1 cellular context compared by ENCODE assay signal in the genomic region with DNA sequence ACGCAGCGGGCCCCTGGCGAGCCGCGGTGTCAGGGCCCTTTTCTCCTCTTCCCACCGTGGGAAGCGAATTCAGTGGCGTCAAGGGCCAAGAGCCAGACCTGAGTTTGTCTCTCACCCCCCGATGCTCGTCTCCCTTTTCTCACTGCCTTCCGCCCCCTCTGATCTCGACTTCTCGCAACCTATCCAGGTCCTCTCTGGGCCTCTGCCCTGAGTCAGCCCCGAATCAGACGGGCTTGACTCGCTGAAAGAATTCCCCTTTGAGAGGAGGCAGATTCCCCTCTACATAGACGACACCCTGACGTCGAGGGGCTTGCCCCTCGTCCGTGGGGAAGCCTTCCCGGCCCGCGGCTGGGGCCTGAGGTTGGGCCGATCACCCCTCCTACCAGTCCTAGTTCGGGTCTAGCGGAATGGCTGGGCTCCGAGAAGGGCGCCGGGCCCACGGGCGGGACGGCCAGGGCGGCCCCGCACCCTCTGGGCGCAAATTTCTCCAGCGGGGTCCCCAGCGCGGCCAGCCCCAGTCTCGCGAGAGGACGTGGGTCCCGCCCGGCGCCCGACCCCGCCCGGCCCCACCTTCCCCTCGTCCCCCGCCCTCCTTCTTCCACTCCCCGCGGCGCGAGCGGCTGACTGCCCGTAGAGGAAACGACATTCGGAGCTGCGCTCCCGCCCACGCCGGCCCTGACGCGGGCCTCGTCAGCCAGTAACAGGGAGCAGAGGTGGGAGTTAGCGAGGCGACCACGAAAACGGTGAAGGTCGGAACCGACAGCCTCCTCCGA.
A peak's percentile ranks its signal among the peaks of the same experiment; 100 is the strongest.
TF ChIP-seq lines count a peak whose summit lies in the region.

A gene with protein sequence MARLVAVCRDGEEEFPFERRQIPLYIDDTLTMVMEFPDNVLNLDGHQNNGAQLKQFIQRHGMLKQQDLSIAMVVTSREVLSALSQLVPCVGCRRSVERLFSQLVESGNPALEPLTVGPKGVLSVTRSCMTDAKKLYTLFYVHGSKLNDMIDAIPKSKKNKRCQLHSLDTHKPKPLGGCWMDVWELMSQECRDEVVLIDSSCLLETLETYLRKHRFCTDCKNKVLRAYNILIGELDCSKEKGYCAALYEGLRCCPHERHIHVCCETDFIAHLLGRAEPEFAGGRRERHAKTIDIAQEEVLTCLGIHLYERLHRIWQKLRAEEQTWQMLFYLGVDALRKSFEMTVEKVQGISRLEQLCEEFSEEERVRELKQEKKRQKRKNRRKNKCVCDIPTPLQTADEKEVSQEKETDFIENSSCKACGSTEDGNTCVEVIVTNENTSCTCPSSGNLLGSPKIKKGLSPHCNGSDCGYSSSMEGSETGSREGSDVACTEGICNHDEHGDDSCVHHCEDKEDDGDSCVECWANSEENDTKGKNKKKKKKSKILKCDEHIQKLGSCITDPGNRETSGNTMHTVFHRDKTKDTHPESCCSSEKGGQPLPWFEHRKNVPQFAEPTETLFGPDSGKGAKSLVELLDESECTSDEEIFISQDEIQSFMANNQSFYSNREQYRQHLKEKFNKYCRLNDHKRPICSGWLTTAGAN (plus strand): TSS at position 600 of the 773 bp plus-strand sequence. CDS start 806 bp downstream, outside the sequence.

TF ChIP-seq in HepG2, 621 proteins besides CTCF, POLR2A, EP300 and RAD21 (continued from another document and continues in another):
- TF ChIP-seq, protein P1, sequence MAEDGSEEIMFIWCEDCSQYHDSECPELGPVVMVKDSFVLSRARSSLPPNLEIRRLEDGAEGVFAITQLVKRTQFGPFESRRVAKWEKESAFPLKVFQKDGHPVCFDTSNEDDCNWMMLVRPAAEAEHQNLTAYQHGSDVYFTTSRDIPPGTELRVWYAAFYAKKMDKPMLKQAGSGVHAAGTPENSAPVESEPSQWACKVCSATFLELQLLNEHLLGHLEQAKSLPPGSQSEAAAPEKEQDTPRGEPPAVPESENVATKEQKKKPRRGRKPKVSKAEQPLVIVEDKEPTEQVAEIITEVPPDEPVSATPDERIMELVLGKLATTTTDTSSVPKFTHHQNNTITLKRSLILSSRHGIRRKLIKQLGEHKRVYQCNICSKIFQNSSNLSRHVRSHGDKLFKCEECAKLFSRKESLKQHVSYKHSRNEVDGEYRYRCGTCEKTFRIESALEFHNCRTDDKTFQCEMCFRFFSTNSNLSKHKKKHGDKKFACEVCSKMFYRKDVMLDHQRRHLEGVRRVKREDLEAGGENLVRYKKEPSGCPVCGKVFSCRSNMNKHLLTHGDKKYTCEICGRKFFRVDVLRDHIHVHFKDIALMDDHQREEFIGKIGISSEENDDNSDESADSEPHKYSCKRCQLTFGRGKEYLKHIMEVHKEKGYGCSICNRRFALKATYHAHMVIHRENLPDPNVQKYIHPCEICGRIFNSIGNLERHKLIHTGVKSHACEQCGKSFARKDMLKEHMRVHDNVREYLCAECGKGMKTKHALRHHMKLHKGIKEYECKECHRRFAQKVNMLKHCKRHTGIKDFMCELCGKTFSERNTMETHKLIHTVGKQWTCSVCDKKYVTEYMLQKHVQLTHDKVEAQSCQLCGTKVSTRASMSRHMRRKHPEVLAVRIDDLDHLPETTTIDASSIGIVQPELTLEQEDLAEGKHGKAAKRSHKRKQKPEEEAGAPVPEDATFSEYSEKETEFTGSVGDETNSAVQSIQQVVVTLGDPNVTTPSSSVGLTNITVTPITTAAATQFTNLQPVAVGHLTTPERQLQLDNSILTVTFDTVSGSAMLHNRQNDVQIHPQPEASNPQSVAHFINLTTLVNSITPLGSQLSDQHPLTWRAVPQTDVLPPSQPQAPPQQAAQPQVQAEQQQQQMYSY (CRISPR knock-in tag; IDR thresholded peaks at IDR 0.05): peak; percentile 6; the same call in 1 of the 2 replicates
- TF ChIP-seq PHF20 (CRISPR knock-in tag; IDR thresholded peaks at IDR 0.05) (0 out of 2 replicates have a peak, but pooled peaks have one; percentile 21), ZNF331 (CRISPR knock-in tag; IDR thresholded peaks at IDR 0.05) (0 out of 2 replicates have a peak, but pooled peaks have one; percentile 13), ZNF225 (CRISPR knock-in tag; IDR thresholded peaks at IDR 0.05) (0 out of 2 replicates have a peak, but pooled peaks have one; percentile 44), ATF7-NPFF (CRISPR knock-in tag; IDR thresholded peaks at IDR 0.05; ENCODE audit: low read depth) (0 out of 2 replicates have a peak, but pooled peaks have one; percentile 41), PPARG (CRISPR knock-in tag; conservative IDR thresholded peaks at IDR 0.05) (0 out of 2 replicates have a peak, but pooled peaks have one; percentile 10), SMAD3 (CRISPR knock-in tag; IDR thresholded peaks at IDR 0.05) (no peak; the same call in 1 of the 2 replicates), SNAI1 (CRISPR knock-in tag; IDR thresholded peaks at IDR 0.05; ENCODE audit: borderline replicate concordance) (no peak; the same call in 1 of the 2 replicates), SALL1 (CRISPR knock-in tag; IDR thresholded peaks at IDR 0.05) (peak; percentile 18), SSRP1 (CRISPR knock-in tag; IDR thresholded peaks at IDR 0.05) (no peak), SNAPC2 (CRISPR knock-in tag; IDR thresholded peaks at IDR 0.05) (no peak), GATA4 (IDR thresholded peaks at IDR 0.05; ENCODE audit: borderline replicate concordance, low read depth) (peak; percentile 15; the same call in 1 of the 2 replicates), SUZ12 (IDR thresholded peaks at IDR 0.05; ENCODE audit: low read depth, low read length) (no peak), RBM39 (IDR thresholded peaks at IDR 0.05; ENCODE audit: low read depth, low read length, poor library complexity, severe bottlenecking) (no peak), ZNF460 (CRISPR knock-in tag; IDR thresholded peaks at IDR 0.05; ENCODE audit: borderline replicate concordance) (no peak), ZNF3 (CRISPR knock-in tag; IDR thresholded peaks at IDR 0.05) (no peak), ZSCAN20 (CRISPR knock-in tag; IDR thresholded peaks at IDR 0.05; ENCODE audit: borderline replicate concordance) (no peak), ZFP36L2 (CRISPR knock-in tag; IDR thresholded peaks at IDR 0.05) (no peak), HDAC1 (CRISPR knock-in tag; IDR thresholded peaks at IDR 0.05) (peak; percentile 60; the same call in 1 of the 2 replicates), TGIF2 (CRISPR knock-in tag; IDR thresholded peaks at IDR 0.05) (peak; percentile 54), HES4 (CRISPR knock-in tag; IDR thresholded peaks at IDR 0.05; ENCODE audit: borderline replicate concordance) (no peak), TAF1 (CRISPR knock-in tag; IDR thresholded peaks at IDR 0.05) (peak; percentile 81), NBN (conservative IDR thresholded peaks at IDR 0.05) (no peak), TMF1 (CRISPR knock-in tag; IDR thresholded peaks at IDR 0.05; ENCODE audit: low read depth) (peak; percentile 50), SKI (IDR thresholded peaks at IDR 0.05; ENCODE audit: partially characterized antibody) (peak; percentile 7), ZNF30 (CRISPR knock-in tag; IDR thresholded peaks at IDR 0.05) (no peak), ZNF12 (CRISPR knock-in tag; IDR thresholded peaks at IDR 0.05) (0 out of 2 replicates have a peak, but pooled peaks have one; percentile 10), ZNF235 (CRISPR knock-in tag; IDR thresholded peaks at IDR 0.05; ENCODE audit: borderline replicate concordance) (no peak), CEBPG (CRISPR knock-in tag; IDR thresholded peaks at IDR 0.05) (no peak; the same call in 1 of the 2 replicates), HNRNPUL1 (IDR thresholded peaks at IDR 0.05; ENCODE audit: low read depth, low read length) (no peak), ZNF550 (CRISPR knock-in tag; IDR thresholded peaks at IDR 0.05; ENCODE audit: borderline replicate concordance) (0 out of 2 replicates have a peak, but pooled peaks have one; percentile 76), SYNCRIP (IDR thresholded peaks at IDR 0.05; ENCODE audit: insufficient read depth, low read depth, low read length) (no peak), SAP130 (CRISPR knock-in tag; IDR thresholded peaks at IDR 0.05; ENCODE audit: low read depth) (peak; percentile 78), HOXA7 (CRISPR knock-in tag; IDR thresholded peaks at IDR 0.05) (no peak), ATM (IDR thresholded peaks at IDR 0.05; ENCODE audit: borderline replicate concordance) (no peak), ZFY (CRISPR knock-in tag; IDR thresholded peaks at IDR 0.05) (peak; percentile 93)
- TF ChIP-seq, protein P2, sequence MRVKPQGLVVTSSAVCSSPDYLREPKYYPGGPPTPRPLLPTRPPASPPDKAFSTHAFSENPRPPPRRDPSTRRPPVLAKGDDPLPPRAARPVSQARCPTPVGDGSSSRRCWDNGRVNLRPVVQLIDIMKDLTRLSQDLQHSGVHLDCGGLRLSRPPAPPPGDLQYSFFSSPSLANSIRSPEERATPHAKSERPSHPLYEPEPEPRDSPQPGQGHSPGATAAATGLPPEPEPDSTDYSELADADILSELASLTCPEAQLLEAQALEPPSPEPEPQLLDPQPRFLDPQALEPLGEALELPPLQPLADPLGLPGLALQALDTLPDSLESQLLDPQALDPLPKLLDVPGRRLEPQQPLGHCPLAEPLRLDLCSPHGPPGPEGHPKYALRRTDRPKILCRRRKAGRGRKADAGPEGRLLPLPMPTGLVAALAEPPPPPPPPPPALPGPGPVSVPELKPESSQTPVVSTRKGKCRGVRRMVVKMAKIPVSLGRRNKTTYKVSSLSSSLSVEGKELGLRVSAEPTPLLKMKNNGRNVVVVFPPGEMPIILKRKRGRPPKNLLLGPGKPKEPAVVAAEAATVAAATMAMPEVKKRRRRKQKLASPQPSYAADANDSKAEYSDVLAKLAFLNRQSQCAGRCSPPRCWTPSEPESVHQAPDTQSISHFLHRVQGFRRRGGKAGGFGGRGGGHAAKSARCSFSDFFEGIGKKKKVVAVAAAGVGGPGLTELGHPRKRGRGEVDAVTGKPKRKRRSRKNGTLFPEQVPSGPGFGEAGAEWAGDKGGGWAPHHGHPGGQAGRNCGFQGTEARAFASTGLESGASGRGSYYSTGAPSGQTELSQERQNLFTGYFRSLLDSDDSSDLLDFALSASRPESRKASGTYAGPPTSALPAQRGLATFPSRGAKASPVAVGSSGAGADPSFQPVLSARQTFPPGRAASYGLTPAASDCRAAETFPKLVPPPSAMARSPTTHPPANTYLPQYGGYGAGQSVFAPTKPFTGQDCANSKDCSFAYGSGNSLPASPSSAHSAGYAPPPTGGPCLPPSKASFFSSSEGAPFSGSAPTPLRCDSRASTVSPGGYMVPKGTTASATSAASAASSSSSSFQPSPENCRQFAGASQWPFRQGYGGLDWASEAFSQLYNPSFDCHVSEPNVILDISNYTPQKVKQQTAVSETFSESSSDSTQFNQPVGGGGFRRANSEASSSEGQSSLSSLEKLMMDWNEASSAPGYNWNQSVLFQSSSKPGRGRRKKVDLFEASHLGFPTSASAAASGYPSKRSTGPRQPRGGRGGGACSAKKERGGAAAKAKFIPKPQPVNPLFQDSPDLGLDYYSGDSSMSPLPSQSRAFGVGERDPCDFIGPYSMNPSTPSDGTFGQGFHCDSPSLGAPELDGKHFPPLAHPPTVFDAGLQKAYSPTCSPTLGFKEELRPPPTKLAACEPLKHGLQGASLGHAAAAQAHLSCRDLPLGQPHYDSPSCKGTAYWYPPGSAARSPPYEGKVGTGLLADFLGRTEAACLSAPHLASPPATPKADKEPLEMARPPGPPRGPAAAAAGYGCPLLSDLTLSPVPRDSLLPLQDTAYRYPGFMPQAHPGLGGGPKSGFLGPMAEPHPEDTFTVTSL (CRISPR knock-in tag; IDR thresholded peaks at IDR 0.05; ENCODE audit: borderline replicate concordance): no peak
- TF ChIP-seq, protein P3, sequence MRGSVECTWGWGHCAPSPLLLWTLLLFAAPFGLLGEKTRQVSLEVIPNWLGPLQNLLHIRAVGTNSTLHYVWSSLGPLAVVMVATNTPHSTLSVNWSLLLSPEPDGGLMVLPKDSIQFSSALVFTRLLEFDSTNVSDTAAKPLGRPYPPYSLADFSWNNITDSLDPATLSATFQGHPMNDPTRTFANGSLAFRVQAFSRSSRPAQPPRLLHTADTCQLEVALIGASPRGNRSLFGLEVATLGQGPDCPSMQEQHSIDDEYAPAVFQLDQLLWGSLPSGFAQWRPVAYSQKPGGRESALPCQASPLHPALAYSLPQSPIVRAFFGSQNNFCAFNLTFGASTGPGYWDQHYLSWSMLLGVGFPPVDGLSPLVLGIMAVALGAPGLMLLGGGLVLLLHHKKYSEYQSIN (CRISPR knock-in tag; IDR thresholded peaks at IDR 0.05; ENCODE audit: borderline replicate concordance): no peak
- TF ChIP-seq, protein P4, sequence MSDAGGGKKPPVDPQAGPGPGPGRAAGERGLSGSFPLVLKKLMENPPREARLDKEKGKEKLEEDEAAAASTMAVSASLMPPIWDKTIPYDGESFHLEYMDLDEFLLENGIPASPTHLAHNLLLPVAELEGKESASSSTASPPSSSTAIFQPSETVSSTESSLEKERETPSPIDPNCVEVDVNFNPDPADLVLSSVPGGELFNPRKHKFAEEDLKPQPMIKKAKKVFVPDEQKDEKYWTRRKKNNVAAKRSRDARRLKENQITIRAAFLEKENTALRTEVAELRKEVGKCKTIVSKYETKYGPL (CRISPR knock-in tag; IDR thresholded peaks at IDR 0.05): no peak
- TF ChIP-seq, protein P5, sequence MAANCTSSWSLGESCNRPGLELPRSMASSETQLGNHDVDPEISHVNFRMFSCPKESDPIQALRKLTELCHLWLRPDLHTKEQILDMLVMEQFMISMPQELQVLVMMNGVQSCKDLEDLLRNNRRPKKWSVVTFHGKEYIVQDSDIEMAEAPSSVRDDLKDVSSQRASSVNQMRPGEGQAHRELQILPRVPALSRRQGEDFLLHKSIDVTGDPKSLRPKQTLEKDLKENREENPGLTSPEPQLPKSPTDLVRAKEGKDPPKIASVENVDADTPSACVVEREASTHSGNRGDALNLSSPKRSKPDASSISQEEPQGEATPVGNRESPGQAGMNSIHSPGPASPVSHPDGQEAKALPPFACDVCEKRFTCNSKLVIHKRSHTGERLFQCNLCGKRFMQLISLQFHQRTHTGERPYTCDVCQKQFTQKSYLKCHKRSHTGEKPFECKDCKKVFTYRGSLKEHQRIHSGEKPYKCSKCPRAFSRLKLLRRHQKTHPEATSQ (CRISPR knock-in tag; IDR thresholded peaks at IDR 0.05; ENCODE audit: borderline replicate concordance): 0 out of 2 replicates have a peak, but pooled peaks have one; percentile 2
- TF ChIP-seq, protein P6, sequence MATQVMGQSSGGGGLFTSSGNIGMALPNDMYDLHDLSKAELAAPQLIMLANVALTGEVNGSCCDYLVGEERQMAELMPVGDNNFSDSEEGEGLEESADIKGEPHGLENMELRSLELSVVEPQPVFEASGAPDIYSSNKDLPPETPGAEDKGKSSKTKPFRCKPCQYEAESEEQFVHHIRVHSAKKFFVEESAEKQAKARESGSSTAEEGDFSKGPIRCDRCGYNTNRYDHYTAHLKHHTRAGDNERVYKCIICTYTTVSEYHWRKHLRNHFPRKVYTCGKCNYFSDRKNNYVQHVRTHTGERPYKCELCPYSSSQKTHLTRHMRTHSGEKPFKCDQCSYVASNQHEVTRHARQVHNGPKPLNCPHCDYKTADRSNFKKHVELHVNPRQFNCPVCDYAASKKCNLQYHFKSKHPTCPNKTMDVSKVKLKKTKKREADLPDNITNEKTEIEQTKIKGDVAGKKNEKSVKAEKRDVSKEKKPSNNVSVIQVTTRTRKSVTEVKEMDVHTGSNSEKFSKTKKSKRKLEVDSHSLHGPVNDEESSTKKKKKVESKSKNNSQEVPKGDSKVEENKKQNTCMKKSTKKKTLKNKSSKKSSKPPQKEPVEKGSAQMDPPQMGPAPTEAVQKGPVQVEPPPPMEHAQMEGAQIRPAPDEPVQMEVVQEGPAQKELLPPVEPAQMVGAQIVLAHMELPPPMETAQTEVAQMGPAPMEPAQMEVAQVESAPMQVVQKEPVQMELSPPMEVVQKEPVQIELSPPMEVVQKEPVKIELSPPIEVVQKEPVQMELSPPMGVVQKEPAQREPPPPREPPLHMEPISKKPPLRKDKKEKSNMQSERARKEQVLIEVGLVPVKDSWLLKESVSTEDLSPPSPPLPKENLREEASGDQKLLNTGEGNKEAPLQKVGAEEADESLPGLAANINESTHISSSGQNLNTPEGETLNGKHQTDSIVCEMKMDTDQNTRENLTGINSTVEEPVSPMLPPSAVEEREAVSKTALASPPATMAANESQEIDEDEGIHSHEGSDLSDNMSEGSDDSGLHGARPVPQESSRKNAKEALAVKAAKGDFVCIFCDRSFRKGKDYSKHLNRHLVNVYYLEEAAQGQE (IDR thresholded peaks at IDR 0.05; ENCODE audit: borderline replicate concordance in 1 of 2, low read depth in 1 of 2, low read length in 2 of 2): no peak
